ENCODE assay signal across 22 cellular contexts in genomic region chr7:82959528-82959927, GRCh38.
"Had no signal": no experiment of that assay in that cellular context is flagged by ENCODE, and none has a peak within 500 bp of the region (broad histone marks: within the 10 kb centered on the region; RNA-seq: fewer than 3 reads in every experiment).

No MANE protein-coding gene starts in this region.

- H3K4me2 ChIP-seq: PC-9 had no signal

- H3K27ac ChIP-seq: HL-60, PC-9, Peyer's patch, SJCRH30 had no signal

- DNase-seq: KBM-7, MG63, NCI-H1092, NCI-H1105 treated with DMSO at 0.1 percent for 48 hours, NCI-H1417 treated with DMSO at 0.1 percent for 48 hours, NCI-H187, NCI-H2029, NCI-H2081 treated with DMSO at 0.1 percent for 48 hours, NCI-H2171, NCI-H226, NCI-H510A, NCI-H524 treated with DMSO at 0.1 percent for 48 hours, NCI-H69, NCI-H774, PC-9, Peyer's patch, SHP77 treated with DMSO at 0.1 percent for 48 hours, SJCRH30 had no signal

- H2AFZ ChIP-seq: PC-9 had no signal

- H3K27me3 ChIP-seq: MG63, Peyer's patch, SJCRH30 had no signal

- FAIRE-seq: HTR-8/SVneo had no signal

- H3K36me3 ChIP-seq: MG63, Peyer's patch, SJCRH30 had no signal

- H3K9me3 ChIP-seq: MG63, Peyer's patch, SJCRH30 had no signal

- ATAC-seq: Right ventricle myocardium inferior, SK-N-SH treated with all-trans-retinoic acid at 6 μM for 48 hours had no signal

- H3K4me3 ChIP-seq: MG63, PC-9, Peyer's patch, SJCRH30 had no signal

- H3K4me1 ChIP-seq: Peyer's patch, SJCRH30 had no signal
